ENCODE assay signal across 8 cellular contexts in genomic region chr12:118330421-118331018, GRCh38. TPM values are rescaled to one million over a fixed set of nuclear protein-coding genes. Genes with fewer than 3 reads are reported as not detected.
A peak's percentile ranks its signal among the peaks of the same experiment; 100 is the strongest.
DNase-seq lines count a peak whose midpoint lies in the region; ATAC-seq and TF ChIP-seq lines count a peak whose summit lies in the region.

No MANE protein-coding gene starts in this region.

- DNase-seq in medulla oblongata (ENCODE audit: extremely low spot score) (peak; percentile 50), A172 (ENCODE audit: low spot score) (no peak), RKO (ENCODE audit: low spot score) (no peak), posterior cingulate gyrus (no peak), hypothalamus (lab: John Stamatoyannopoulos, UW) (no peak)

- ATAC-seq in GM18517 (IDR thresholded peaks at IDR 0.05; ENCODE audit: unreplicated experiment), result peak; percentile 61
- peak; percentile 60 for ATAC-seq in HG02973 (IDR thresholded peaks at IDR 0.05; ENCODE audit: unreplicated experiment)
- peak; percentile 97 for ATAC-seq in SK-N-SH treated with all-trans-retinoic acid at 6 μM for 48 hours

- intact Hi-C loops in posterior cingulate gyrus (cut with DNase I), result no loop called here

TF ChIP-seq in SK-N-SH treated with all-trans-retinoic acid at 6 μM for 48 hours, 23 proteins besides CTCF, POLR2A, EP300 and RAD21:
- TF ChIP-seq POU6F1 (CRISPR knock-in tag; IDR thresholded peaks at IDR 0.05; ENCODE audit: borderline replicate concordance, low read depth), result no peak
- TF ChIP-seq CSRNP3 (CRISPR knock-in tag; IDR thresholded peaks at IDR 0.05), result no peak
- peak; percentile 85 for TF ChIP-seq ISL1 (CRISPR knock-in tag; IDR thresholded peaks at IDR 0.05)
- TF ChIP-seq OSR1 (CRISPR knock-in tag; IDR thresholded peaks at IDR 0.05), result no peak
- TF ChIP-seq PPARA (CRISPR knock-in tag; IDR thresholded peaks at IDR 0.05; ENCODE audit: borderline replicate concordance), result no peak
- no peak for TF ChIP-seq ARNTL (CRISPR knock-in tag; IDR thresholded peaks at IDR 0.05; ENCODE audit: borderline replicate concordance, low read depth)
- TF ChIP-seq ZNF8 (CRISPR knock-in tag; IDR thresholded peaks at IDR 0.05), result no peak
- no peak for TF ChIP-seq TOX (CRISPR knock-in tag; IDR thresholded peaks at IDR 0.05; ENCODE audit: borderline replicate concordance)
- TF ChIP-seq ZNF70 (CRISPR knock-in tag; IDR thresholded peaks at IDR 0.05), result no peak
- TF ChIP-seq RARB (CRISPR knock-in tag; IDR thresholded peaks at IDR 0.05), result no peak
- no peak for TF ChIP-seq CSDC2 (CRISPR knock-in tag; IDR thresholded peaks at IDR 0.05)
- no peak for TF ChIP-seq ESRRG (CRISPR knock-in tag; IDR thresholded peaks at IDR 0.05)
- peak; percentile 71 for TF ChIP-seq TCF4 (CRISPR knock-in tag; IDR thresholded peaks at IDR 0.05; ENCODE audit: borderline replicate concordance)
- no peak for TF ChIP-seq BACH2 (CRISPR knock-in tag; IDR thresholded peaks at IDR 0.05; ENCODE audit: borderline replicate concordance)
- no peak for TF ChIP-seq ZFP3 (CRISPR knock-in tag; IDR thresholded peaks at IDR 0.05)
- no peak for TF ChIP-seq PATZ1 (CRISPR knock-in tag; IDR thresholded peaks at IDR 0.05; ENCODE audit: borderline replicate concordance)
- TF ChIP-seq ZNF565 (CRISPR knock-in tag; conservative IDR thresholded peaks at IDR 0.05; ENCODE audit: low read depth), result no peak
- TF ChIP-seq ZC3H10 (CRISPR knock-in tag; IDR thresholded peaks at IDR 0.05), result no peak
- peak; percentile 88 for TF ChIP-seq ZFP30 (CRISPR knock-in tag; IDR thresholded peaks at IDR 0.05)
- TF ChIP-seq GLIS3 (CRISPR knock-in tag; IDR thresholded peaks at IDR 0.05), result no peak
- no peak for TF ChIP-seq CREB5 (CRISPR knock-in tag; IDR thresholded peaks at IDR 0.05; ENCODE audit: low read depth)
- peak; percentile 66; the same call in 1 of the 2 replicates for TF ChIP-seq TSHZ2 (CRISPR knock-in tag; IDR thresholded peaks at IDR 0.05)
- TF ChIP-seq SNAI2 (CRISPR knock-in tag; IDR thresholded peaks at IDR 0.05), result no peak
TF ChIP-seq in SK-N-SH treated with all-trans-retinoic acid at 6 μM for 48 hours: peak in this region for 4.

RNA-seq across cellular contexts. Expression of gene TAOK3, which starts 42.2 kb away (rescaled TPM):
- total RNA-seq in A172 (2014; rRNA removed; shearing (Covaris generic)), result 18.3 and 24.1 TPM in 2 replicates

RNA-seq across cellular contexts. Expression of gene SUDS3, which starts 45.8 kb away (rescaled TPM):
- 26.5 and 56.3 TPM in 2 replicates for total RNA-seq in A172 (2014; rRNA removed; shearing (Covaris generic))
